Comparison of ENCODE assay signal across 24 cellular contexts in the genomic region with DNA sequence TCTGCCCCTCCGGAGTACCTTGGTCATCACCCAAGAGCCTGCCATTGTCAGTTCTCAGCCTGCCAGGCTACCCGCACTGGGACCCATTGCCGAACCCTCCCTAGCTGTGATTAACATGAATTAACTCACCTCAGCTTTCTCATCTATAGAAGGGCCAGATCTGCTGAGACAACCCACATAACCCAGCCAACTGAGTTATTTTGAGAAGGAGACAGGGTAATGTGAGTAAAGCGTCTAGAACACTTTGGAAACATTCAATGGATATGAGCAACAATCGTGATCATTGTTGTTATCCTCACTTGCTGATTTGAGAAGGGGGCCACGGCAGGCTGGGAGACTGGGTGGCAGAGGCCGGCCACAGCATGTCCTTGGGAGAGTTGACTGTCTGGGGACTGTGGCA.
"Had no signal": no experiment of that assay in that cellular context is flagged by ENCODE, and none has a peak within 500 bp of the region (broad histone marks: within the 10 kb centered on the region; RNA-seq: fewer than 3 reads in every experiment).

No MANE protein-coding gene starts in this region.

- ATAC-seq: activated CD8-positive, alpha-beta memory T cell treated with anti-CD3 and anti-CD28 coated beads, Interleukin-2, amount 10 ng/mL, durations not matched to agents 7 days and 5 days; activated T-helper 17 cell treated with anti-CD3 and anti-CD28 coated beads, Interleukin-2, amount 50 U/mL, for 72 hours; gastroesophageal sphincter; heart left ventricle; left lobe of liver; pancreas; right lobe of liver had no signal

- H3K36me3 ChIP-seq: brain microvascular endothelial cell, heart left ventricle, pancreas, right lobe of liver, thyroid gland had no signal

- H3K4me1 Mint-ChIP-seq: activated B cell treated with CpG ODN at 0.5 μM for 24 hours; activated CD4-positive, alpha-beta memory T cell treated with anti-CD3 and anti-CD28 coated beads, Interleukin-2, amount 10 ng/mL, durations not matched to agents 7 days and 5 days; activated CD8-positive, alpha-beta memory T cell treated with anti-CD3 and anti-CD28 coated beads, Interleukin-2, amount 10 ng/mL, durations not matched to agents 7 days and 5 days; activated naive CD8-positive, alpha-beta T cell treated with anti-CD3 and anti-CD28 coated beads, Interleukin-2, amount 10 ng/mL, durations not matched to agents 7 days and 5 days; central memory CD8-positive, alpha-beta T cell had no signal

- DNase-seq: activated B cell treated with CpG ODN at 0.5 μM for 24 hours; activated CD4-positive, alpha-beta memory T cell treated with anti-CD3 and anti-CD28 coated beads, Interleukin-2, amount 10 ng/mL, durations not matched to agents 7 days and 5 days; activated CD4-positive, alpha-beta T cell treated with anti-CD3 and anti-CD28 coated beads for 4 hours; activated CD8-positive, alpha-beta memory T cell treated with anti-CD3 and anti-CD28 coated beads, Interleukin-2, amount 10 ng/mL, durations not matched to agents 7 days and 5 days; activated naive CD4-positive, alpha-beta T cell treated with Interleukin-2 at 50 U/mL for 16 hours; activated naive CD8-positive, alpha-beta T cell treated with anti-CD3 and anti-CD28 coated beads, Interleukin-2, amount 10 ng/mL, durations not matched to agents 7 days and 5 days; amygdala; brain microvascular endothelial cell; cortex of kidney; heart left ventricle; kidney; midbrain; pancreas; right lobe of liver; stimulated activated CD4-positive, alpha-beta T cell treated with anti-CD3 and anti-CD28 coated beads, Interleukin-12 subunit alpha, Interleukin-12 subunit beta, amount 100 ng/mL, for 4 hours; stimulated activated CD4-positive, alpha-beta T cell treated with anti-CD3 and anti-CD28 coated beads, Interleukin-1b, Interleukin-23, amount 100 ng/mL, for 48 hours; stimulated activated CD8-positive, alpha-beta memory T cell treated with anti-CD3 and anti-CD28 coated beads, Interleukin-4, amount 100 ng/mL, for 48 hours; stimulated activated naive CD4-positive, alpha-beta T cell treated with Interleukin-2 at 50 U/mL for 16 hours; thyroid gland had no signal

- H3K36me3 Mint-ChIP-seq: activated CD8-positive, alpha-beta memory T cell treated with anti-CD3 and anti-CD28 coated beads, Interleukin-2, amount 10 ng/mL, durations not matched to agents 7 days and 5 days; activated naive CD8-positive, alpha-beta T cell treated with anti-CD3 and anti-CD28 coated beads, Interleukin-2, amount 10 ng/mL, durations not matched to agents 7 days and 5 days had no signal

- H3K27me3 ChIP-seq: brain microvascular endothelial cell, gastroesophageal sphincter, heart left ventricle, pancreas, right lobe of liver, thyroid gland had no signal

- H3K27ac ChIP-seq: brain microvascular endothelial cell, heart left ventricle, pancreas, right lobe of liver, thyroid gland had no signal

- H3K9me3 Mint-ChIP-seq: activated CD4-positive, alpha-beta memory T cell treated with anti-CD3 and anti-CD28 coated beads, Interleukin-2, amount 10 ng/mL, durations not matched to agents 7 days and 5 days; activated naive CD8-positive, alpha-beta T cell treated with anti-CD3 and anti-CD28 coated beads, Interleukin-2, amount 10 ng/mL, durations not matched to agents 7 days and 5 days; activated T-helper 17 cell treated with anti-CD3 and anti-CD28 coated beads, Interleukin-2, amount 50 U/mL, for 72 hours; central memory CD8-positive, alpha-beta T cell had no signal

- H3K27me3 Mint-ChIP-seq: activated B cell treated with CpG ODN at 0.5 μM for 24 hours; activated CD4-positive, alpha-beta memory T cell treated with anti-CD3 and anti-CD28 coated beads, Interleukin-2, amount 10 ng/mL, durations not matched to agents 7 days and 5 days; activated CD8-positive, alpha-beta memory T cell treated with anti-CD3 and anti-CD28 coated beads, Interleukin-2, amount 10 ng/mL, durations not matched to agents 7 days and 5 days; activated naive CD8-positive, alpha-beta T cell treated with anti-CD3 and anti-CD28 coated beads, Interleukin-2, amount 10 ng/mL, durations not matched to agents 7 days and 5 days had no signal

- H3K27ac Mint-ChIP-seq: activated B cell treated with CpG ODN at 0.5 μM for 24 hours; activated CD4-positive, alpha-beta memory T cell treated with anti-CD3 and anti-CD28 coated beads, Interleukin-2, amount 10 ng/mL, durations not matched to agents 7 days and 5 days; activated CD8-positive, alpha-beta memory T cell treated with anti-CD3 and anti-CD28 coated beads, Interleukin-2, amount 10 ng/mL, durations not matched to agents 7 days and 5 days; activated naive CD8-positive, alpha-beta T cell treated with anti-CD3 and anti-CD28 coated beads, Interleukin-2, amount 10 ng/mL, durations not matched to agents 7 days and 5 days; activated T-helper 17 cell treated with anti-CD3 and anti-CD28 coated beads, Interleukin-2, amount 50 U/mL, for 72 hours had no signal

- H3K4me1 ChIP-seq: right lobe of liver had no signal

- H3K4me3 ChIP-seq: gastroesophageal sphincter, heart left ventricle, lung, pancreas, right lobe of liver, thyroid gland had no signal

- FAIRE-seq: kidney, pancreas had no signal

- H3K9me3 ChIP-seq: pancreas, right lobe of liver, thyroid gland had no signal

- H3K4me3 Mint-ChIP-seq: activated B cell treated with CpG ODN at 0.5 μM for 24 hours; activated CD4-positive, alpha-beta memory T cell treated with anti-CD3 and anti-CD28 coated beads, Interleukin-2, amount 10 ng/mL, durations not matched to agents 7 days and 5 days; activated CD8-positive, alpha-beta memory T cell treated with anti-CD3 and anti-CD28 coated beads, Interleukin-2, amount 10 ng/mL, durations not matched to agents 7 days and 5 days; activated naive CD8-positive, alpha-beta T cell treated with anti-CD3 and anti-CD28 coated beads, Interleukin-2, amount 10 ng/mL, durations not matched to agents 7 days and 5 days; activated T-helper 17 cell treated with anti-CD3 and anti-CD28 coated beads, Interleukin-2, amount 50 U/mL, for 72 hours; central memory CD8-positive, alpha-beta T cell had no signal
